In the genomic region with DNA sequence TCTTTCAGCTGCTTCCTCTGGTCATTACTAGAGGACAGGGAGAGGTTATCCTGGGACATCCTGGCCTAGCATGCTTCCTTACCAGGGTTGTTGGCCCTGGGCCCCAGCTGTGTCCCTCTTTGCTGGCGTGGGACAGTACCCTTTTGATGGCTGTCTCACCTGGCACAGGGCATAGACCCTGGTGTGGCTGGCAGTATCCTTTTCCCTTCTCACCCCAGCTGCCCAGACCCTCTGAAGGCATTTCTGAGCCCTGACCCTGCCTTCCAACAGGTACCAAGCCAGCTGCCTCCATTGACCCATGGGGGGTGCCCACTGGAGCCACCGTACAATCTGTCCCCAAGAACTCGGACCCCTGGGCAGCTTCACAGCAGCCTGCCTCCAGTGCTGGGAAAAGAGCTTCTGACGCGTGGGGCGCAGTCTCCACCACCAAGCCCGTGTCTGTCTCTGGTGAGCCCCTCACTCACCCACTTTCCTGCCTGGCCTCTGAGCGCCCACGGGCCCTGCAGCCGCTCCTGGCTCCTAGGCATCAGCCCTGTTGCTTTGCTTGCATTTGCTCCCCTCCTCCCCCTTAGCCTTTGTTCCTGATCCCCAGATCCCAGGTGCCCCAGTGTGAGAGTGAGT, we compare ENCODE assay signal across 20 cellular contexts. TPM values are rescaled to one million over a fixed set of nuclear protein-coding genes. Genes with fewer than 3 reads are reported as not detected.
DNase-seq lines count a peak whose midpoint lies in the region; ATAC-seq and TF ChIP-seq lines count a peak whose summit lies in the region.
"Had no signal": no experiment of that assay in that cellular context is flagged by ENCODE, and none has a peak within 500 bp of the region (broad histone marks: within the 10 kb centered on the region; RNA-seq: fewer than 3 reads in every experiment).

No MANE protein-coding gene starts in this region.

- peak overlapping the region; percentile 16 for H3K27ac Mint-ChIP-seq in MCF 10A (ENCODE audit: low read depth, unreplicated experiment)
- H3K27ac Mint-ChIP-seq: CD8-positive, alpha-beta T cell had no signal

- peaks cover 6% of the 10 kb centered on the region for H3K36me3 Mint-ChIP-seq in MCF 10A (ENCODE audit: insufficient read depth, unreplicated experiment)
- H3K36me3 Mint-ChIP-seq: CD8-positive, alpha-beta T cell had no signal

- no peak for TF ChIP-seq POLR2A in sigmoid colon (IDR thresholded peaks at IDR 0.05)
- TF ChIP-seq POLR2A in esophagus squamous epithelium (IDR thresholded peaks at IDR 0.05): no peak

- ATAC-seq in RWPE2 (ENCODE audit: low read depth): no peak
- ATAC-seq in left colon: peak; percentile 11
- ATAC-seq in HG03097 (IDR thresholded peaks at IDR 0.05; ENCODE audit: low FRiP score, unreplicated experiment): no peak
- ATAC-seq: CD8-positive, alpha-beta T cell; K562 had no signal

- H3K9me3 ChIP-seq in mammary epithelial cell (replicated peaks; ENCODE audit: insufficient read depth, low read length) (no peaks in the 10 kb centered on the region), RWPE2 (ENCODE audit: severe bottlenecking) (peaks cover 5% of the 10 kb centered on the region), sigmoid colon (no peaks in the 10 kb centered on the region), esophagus squamous epithelium (no peaks in the 10 kb centered on the region)

- no peak overlapping the region for H3K9ac ChIP-seq in mammary epithelial cell (ENCODE audit: insufficient read depth, low read length)
- H3K9ac ChIP-seq: BLaER1 had no signal

- BruUV-seq in MCF 10A (replicated peaks; lab: Mats Ljungman, UMichigan) (no TSS peak), mammary epithelial cell (replicated peaks; lab: Mats Ljungman, UMichigan) (no TSS peak)

- DNase-seq in MCF 10A (ENCODE audit: unreplicated experiment) (no peak), mammary epithelial cell (no peak), RWPE2 (ENCODE audit: low spot score) (no peak), left colon (no peak), sigmoid colon (peak; percentile 40), esophagus squamous epithelium (lab: John Stamatoyannopoulos, UW) (no peak)
- DNase-seq in stimulated activated CD4-positive, alpha-beta T cell treated with anti-CD3 and anti-CD28 coated beads, Interleukin-4, amount 100 ng/mL, for 24 hours: no peak
- DNase-seq: CD8-positive, alpha-beta T cell; DMS79 treated with DMSO at 0.1 percent for 48 hours; HCEC 1CT; NCI-H1048; NCI-H146; NCI-H2227 treated with DMSO at 0.1 percent for 48 hours; NCI-H524; PC-9 had no signal

- H3K27me3 Mint-ChIP-seq in MCF 10A (ENCODE audit: insufficient read depth, unreplicated experiment): no peaks in the 10 kb centered on the region

- POLR2A ChIA-PET in MCF 10A (lab: Yijun Ruan, JAX): interaction anchor here (1.3 kb wide), 1 partner anchor 13 kb away, joined by 3 read pairs; no protein-coding TSS in a partner anchor

- peaks cover 4% of the 10 kb centered on the region for H3K9me3 Mint-ChIP-seq in MCF 10A (ENCODE audit: unreplicated experiment)

- TF ChIP-seq CTCF in MCF 10A (IDR thresholded peaks at IDR 0.05; ENCODE audit: unreplicated experiment): no peak
- no peak for TF ChIP-seq CTCF in mammary epithelial cell (conservative IDR thresholded peaks at IDR 0.05 in 1 of 2, IDR thresholded peaks at IDR 0.05 in 1 of 2; ENCODE audit: extremely low read depth in 1 of 2, insufficient read depth in 1 of 2, low read depth in 1 of 2, low read length in 2 of 2)
- TF ChIP-seq CTCF in RWPE2 (IDR thresholded peaks at IDR 0.05; ENCODE audit: poor library complexity, severe bottlenecking): no peak
- TF ChIP-seq CTCF in sigmoid colon (IDR thresholded peaks at IDR 0.05): no peak
- no peak for TF ChIP-seq CTCF in esophagus squamous epithelium (IDR thresholded peaks at IDR 0.05)

- H3K79me2 ChIP-seq in mammary epithelial cell (ENCODE audit: insufficient read depth, low read length): no peaks in the 10 kb centered on the region

- H3K36me3 ChIP-seq in mammary epithelial cell (ENCODE audit: insufficient read depth, low read length): no peaks in the 10 kb centered on the region
- peaks cover 46% of the 10 kb centered on the region for H3K36me3 ChIP-seq in RWPE2 (ENCODE audit: low read depth)
- H3K36me3 ChIP-seq in sigmoid colon: peaks cover 0 to 28% (median 0%) of the 10 kb centered on the region in 4 donors
- peaks cover 0 to 90% (median 11%) of the 10 kb centered on the region in 3 donors for H3K36me3 ChIP-seq in esophagus squamous epithelium
- H3K36me3 ChIP-seq: BLaER1 had no signal

- in situ Hi-C loops in mammary epithelial cell (cut with MboI; ENCODE audit: low sequenced_read_pairs in 2 of 2): no loop called here

- peaks cover 25% of the 10 kb centered on the region for H3K4me1 Mint-ChIP-seq in MCF 10A (ENCODE audit: insufficient read depth, unreplicated experiment)

- no peaks in the 10 kb centered on the region for H4K20me1 ChIP-seq in mammary epithelial cell (ENCODE audit: insufficient read depth, low read length)

- intact Hi-C loops in MCF 10A (cut with micrococcal nuclease) (no loop called here), mammary epithelial cell (cut with micrococcal nuclease) (no loop called here), left colon (cut with DNase I, micrococcal nuclease) (no loop called here), sigmoid colon (cut with DNase I) (no loop called here), esophagus squamous epithelium (cut with DNase I) (no loop called here)

- dilution Hi-C loops in mammary epithelial cell (cut with HindIII; ENCODE audit: low sequenced_read_pairs): no loop called here

- H3K27me3 ChIP-seq in mammary epithelial cell (ENCODE audit: insufficient read depth, low read length) (no peaks in the 10 kb centered on the region), RWPE2 (ENCODE audit: insufficient read depth, poor library complexity, severe bottlenecking) (no peaks in the 10 kb centered on the region), sigmoid colon (no peaks in the 10 kb centered on the region), esophagus squamous epithelium (no peaks in the 10 kb centered on the region)

- no peak overlapping the region for H2AFZ ChIP-seq in mammary epithelial cell (ENCODE audit: low read depth, low read length)
- H2AFZ ChIP-seq: PC-9 had no signal

- no peak overlapping the region for H3K27ac ChIP-seq in mammary epithelial cell (ENCODE audit: insufficient read depth, low read depth, low read length)
- peak overlapping the region; percentile 64 for H3K27ac ChIP-seq in RWPE2 (ENCODE audit: poor library complexity, severe bottlenecking)
- no peak overlapping the region for H3K27ac ChIP-seq in sigmoid colon
- H3K27ac ChIP-seq in esophagus squamous epithelium: no peak overlapping the region
- H3K27ac ChIP-seq: BLaER1, HL-60, PC-9 had no signal

- H3K4me3 ChIP-seq in mammary epithelial cell (replicated peaks in 1 of 3; ENCODE audit: insufficient read depth in 1 of 3, low read depth in 2 of 3, low read length in 3 of 3) (no peak overlapping the region), RWPE2 (ENCODE audit: severe bottlenecking) (no peak overlapping the region), sigmoid colon (no peak overlapping the region), esophagus squamous epithelium (no peak overlapping the region)
- H3K4me3 ChIP-seq: BLaER1, K562, PC-9 had no signal

- H3K4me1 ChIP-seq in mammary epithelial cell (ENCODE audit: insufficient read depth, low read length) (peaks cover 30% of the 10 kb centered on the region), RWPE2 (ENCODE audit: insufficient read depth, poor library complexity, severe bottlenecking) (peaks cover 22% of the 10 kb centered on the region), sigmoid colon (peaks cover 0 to 31% (median 9%) of the 10 kb centered on the region in 4 donors), esophagus squamous epithelium (no peaks in the 10 kb centered on the region)
- H3K4me1 ChIP-seq: BLaER1 had no signal

- no peak overlapping the region for H3K4me2 ChIP-seq in mammary epithelial cell (ENCODE audit: insufficient read depth, low read depth, low read length)
- H3K4me2 ChIP-seq: BLaER1, PC-9 had no signal

- no peak for TF ChIP-seq EP300 in sigmoid colon (IDR thresholded peaks at IDR 0.05)

- 96% methylated on average over 5 of the region's 10 CpGs for WGBS in mammary epithelial cell (ENCODE audit: low coverage, missing lambda C conversion rate)
- WGBS in sigmoid colon, 2 donors: 95 to 96% methylated on average over 10 of the region's 10 CpGs
- WGBS in esophagus squamous epithelium, 2 donors: 95 to 98% methylated on average over 8 to 9 of the region's 10 CpGs

- no peak overlapping the region for H3K4me3 Mint-ChIP-seq in MCF 10A (ENCODE audit: unreplicated experiment)
- H3K4me3 Mint-ChIP-seq: CD8-positive, alpha-beta T cell had no signal

- CTCF ChIA-PET in MCF 10A (lab: Yijun Ruan, JAX) (interaction anchor here (0.6 to 1.4 kb wide), 3 partner anchors 16 to 647 kb away, joined by 3 to 4 read pairs (median 3); partner anchors contain the start of gene B9D1), mammary epithelial cell (lab: Charles Lee; ENCODE audit: low non-redundant PET) (interaction anchor here (0.9 kb wide), 1 partner anchor 10 kb away, joined by 5 read pairs; no protein-coding TSS in a partner anchor)

RNA-seq across cellular contexts. Expression of gene B9D1, which starts 34.0 kb away (rescaled TPM):
- total RNA-seq in MCF 10A (2022): 30.4 and 33.0 TPM in 2 replicates
- total RNA-seq in mammary epithelial cell: 10 to 100 TPM; 21.2 to 23.2 TPM
- polyA plus RNA-seq in mammary epithelial cell: 39.0 TPM
- 25.0 TPM for polyA minus RNA-seq in mammary epithelial cell
- total RNA-seq in left colon: 1 to 10 TPM; 7.1 to 7.3 TPM
- total RNA-seq in sigmoid colon: 10 to 100 TPM; 15.2 to 22.4 (median 16.0) TPM
- polyA plus RNA-seq in sigmoid colon: 10 to 100 TPM in 1 of 3 donors, 1 to 10 TPM in 2; 6.6 to 12.1 (median 6.9) TPM
- total RNA-seq in esophagus squamous epithelium: 10 to 100 TPM in 3 of 4 donors, 1 to 10 TPM in 1; 9.2 to 24.5 (median 13.0) TPM

RNA-seq across cellular contexts. Expression of gene MAPK7, which starts 49.7 kb away (rescaled TPM):
- total RNA-seq in MCF 10A (2022) (14.5 and 18.2 TPM in 2 replicates), mammary epithelial cell (10 to 100 TPM; 19.1 to 21.5 TPM), left colon (10 to 100 TPM; 42.5 to 47.4 TPM), sigmoid colon (10 to 100 TPM; 22.4 to 45.7 (median 29.5) TPM), esophagus squamous epithelium (10 to 100 TPM; 22.6 to 39.7 (median 28.1) TPM)
- polyA plus RNA-seq in mammary epithelial cell (11.2 TPM), sigmoid colon (10 to 100 TPM; 18.3 to 35.9 (median 22.8) TPM)
- polyA minus RNA-seq in mammary epithelial cell: 31.2 TPM

RNA-seq across cellular contexts. Expression of gene MFAP4, which starts 58.4 kb away (rescaled TPM):
- total RNA-seq in MCF 10A (2022) (not detected in 2 replicates), mammary epithelial cell (under 1 TPM in 1 of 2 donors, not detected in 1; 0.33 TPM), left colon (10 to 100 TPM; 12.9 to 68.6 TPM), sigmoid colon (100 to 1,000 TPM; 189 to 324 (median 195) TPM), esophagus squamous epithelium (100 to 1,000 TPM in 1 of 4 donors, 10 to 100 TPM in 2, 1 to 10 TPM in 1; 4.3 to 365 (median 21.6) TPM)
- polyA plus RNA-seq in mammary epithelial cell (not detected), sigmoid colon (10 to 100 TPM in 2 of 3 donors, 1 to 10 TPM in 1; 9.9 to 52.2 (median 42.0) TPM)
- polyA minus RNA-seq in mammary epithelial cell: not detected
- total RNA-seq: CD8-positive, alpha-beta T cell; G401; PC-9 had no signal
